14 cellular contexts compared by ENCODE assay signal in genomic region chr3:111590096-111590491, GRCh38. TPM values are rescaled to one million over a fixed set of nuclear protein-coding genes. Genes with fewer than 3 reads are reported as not detected.
A peak's percentile ranks its signal among the peaks of the same experiment; 100 is the strongest.
DNase-seq lines count a peak whose midpoint lies in the region; ATAC-seq and TF ChIP-seq lines count a peak whose summit lies in the region.
"Had no signal": no experiment of that assay in that cellular context is flagged by ENCODE, and none has a peak within 500 bp of the region (broad histone marks: within the 10 kb centered on the region; RNA-seq: fewer than 3 reads in every experiment).

No MANE protein-coding gene starts in this region.

- H3K9me3 ChIP-seq in PC-3 (ENCODE audit: low read length) (no peaks in the 10 kb centered on the region), HAP-1 (no peaks in the 10 kb centered on the region)

- intact Hi-C loops in PC-3 (cut with micrococcal nuclease) = no loop called here

- no peak overlapping the region for H2AFZ ChIP-seq in PC-3 (ENCODE audit: low read length)
- H2AFZ ChIP-seq: parathyroid adenoma had no signal

- H3K27me3 ChIP-seq in PC-3 (ENCODE audit: low read length) (no peaks in the 10 kb centered on the region), HAP-1 (ENCODE audit: low read depth) (no peaks in the 10 kb centered on the region)

- H3K9ac ChIP-seq in PC-3 (ENCODE audit: low read length) = no peak overlapping the region
- H3K9ac ChIP-seq: parathyroid adenoma had no signal

- peak overlapping the region; percentile 64 for H3K27ac Mint-ChIP-seq in activated naive CD8-positive, alpha-beta T cell
- H3K27ac Mint-ChIP-seq in activated naive CD8-positive, alpha-beta T cell treated with anti-CD3 and anti-CD28 coated beads for 36 hours = no peak overlapping the region
- H3K27ac Mint-ChIP-seq in central memory CD8-positive, alpha-beta T cell (ENCODE audit: low read depth) = peak overlapping the region; percentile 33

- in situ Hi-C loops in HAP-1 (cut with MboI; ENCODE audit: low sequenced_read_pairs) = no loop called here

- POLR2A ChIA-PET in PC-3 (lab: Charles Lee; ENCODE audit: unreplicated experiment) = no interaction called here

- H3K27ac ChIP-seq in PC-3 (ENCODE audit: low read length) = no peak overlapping the region
- H3K27ac ChIP-seq: parathyroid adenoma had no signal

- peaks cover 10% of the 10 kb centered on the region for H3F3A ChIP-seq in PC-3 (ENCODE audit: low read length, unreplicated experiment)

- H3K4me1 ChIP-seq in PC-3 (ENCODE audit: insufficient read depth, low read length) (peaks cover 64% of the 10 kb centered on the region), HAP-1 (no peaks in the 10 kb centered on the region)
- H3K4me1 ChIP-seq: parathyroid adenoma had no signal

- BruUV-seq in PC-3 (replicated peaks; lab: Mats Ljungman, UMichigan) = no TSS peak

- H4K20me1 ChIP-seq in PC-3 (ENCODE audit: low read length) = no peaks in the 10 kb centered on the region

- no peaks in the 10 kb centered on the region for H3K27me3 Mint-ChIP-seq in activated naive CD8-positive, alpha-beta T cell
- no peaks in the 10 kb centered on the region for H3K27me3 Mint-ChIP-seq in activated naive CD8-positive, alpha-beta T cell treated with anti-CD3 and anti-CD28 coated beads for 36 hours
- H3K27me3 Mint-ChIP-seq in central memory CD8-positive, alpha-beta T cell = no peaks in the 10 kb centered on the region

- CTCF ChIA-PET in PC-3 (lab: Charles Lee) = no interaction called here

- no peak overlapping the region for H3K4me2 ChIP-seq in PC-3 (ENCODE audit: low read length)

- no peak for DNase-seq in activated naive CD8-positive, alpha-beta T cell treated with anti-CD3 and anti-CD28 coated beads for 36 hours
- peak; percentile 38 for DNase-seq in PC-3
- DNase-seq in central memory CD8-positive, alpha-beta T cell (ENCODE audit: low spot score in 2 of 2) = no peak
- DNase-seq in HAP-1 (ENCODE audit: low spot score in 2 of 2) = no peak
- DNase-seq in stimulated activated CD4-positive, alpha-beta T cell treated with anti-CD3 and anti-CD28 coated beads, Interleukin-15, amount 100 ng/mL, for 24 hours = no peak
- DNase-seq: activated gamma-delta T cell, cerebellar nuclear complex, kidney, NCI-H1092 treated with DMSO at 0.1 percent for 48 hours had no signal

- no peaks in the 10 kb centered on the region for H3K9me2 ChIP-seq in PC-3 (replicated peaks; ENCODE audit: low read length)

- no peak for TF ChIP-seq CTCF in PC-3 (conservative IDR thresholded peaks at IDR 0.05; ENCODE audit: low read depth, low read length)

- H3K4me3 ChIP-seq in PC-3 (ENCODE audit: low read length) (no peak overlapping the region), HAP-1 (no peak overlapping the region)

- no peak for ATAC-seq in PC-3
- no peak for ATAC-seq in central memory CD8-positive, alpha-beta T cell (replicated peaks; ENCODE audit: extremely low read depth, poor library complexity, severe bottlenecking)
- ATAC-seq in GM19328 (IDR thresholded peaks at IDR 0.05; ENCODE audit: unreplicated experiment) = no peak
- ATAC-seq in HG02973 (IDR thresholded peaks at IDR 0.05; ENCODE audit: unreplicated experiment) = no peak

- H3K36me3 Mint-ChIP-seq in activated naive CD8-positive, alpha-beta T cell = peaks cover 37% of the 10 kb centered on the region
- H3K36me3 Mint-ChIP-seq in activated naive CD8-positive, alpha-beta T cell treated with anti-CD3 and anti-CD28 coated beads for 36 hours = peaks cover 86% of the 10 kb centered on the region
- H3K36me3 Mint-ChIP-seq in central memory CD8-positive, alpha-beta T cell (ENCODE audit: insufficient read depth) = peaks cover 34% of the 10 kb centered on the region

- H3K4me1 Mint-ChIP-seq in activated naive CD8-positive, alpha-beta T cell (ENCODE audit: low read depth) = peaks cover 68% of the 10 kb centered on the region
- H3K4me1 Mint-ChIP-seq in activated naive CD8-positive, alpha-beta T cell treated with anti-CD3 and anti-CD28 coated beads for 36 hours = peaks cover 56% of the 10 kb centered on the region
- peaks cover 53% of the 10 kb centered on the region for H3K4me1 Mint-ChIP-seq in central memory CD8-positive, alpha-beta T cell

- no peak overlapping the region for H3K4me3 Mint-ChIP-seq in activated naive CD8-positive, alpha-beta T cell
- H3K4me3 Mint-ChIP-seq in activated naive CD8-positive, alpha-beta T cell treated with anti-CD3 and anti-CD28 coated beads for 36 hours = no peak overlapping the region
- H3K4me3 Mint-ChIP-seq in central memory CD8-positive, alpha-beta T cell = no peak overlapping the region

- H3K79me2 ChIP-seq in PC-3 (ENCODE audit: low read length) = no peaks in the 10 kb centered on the region
- H3K79me2 ChIP-seq: parathyroid adenoma had no signal

- peaks cover 9% of the 10 kb centered on the region for H3K9me3 Mint-ChIP-seq in activated naive CD8-positive, alpha-beta T cell (ENCODE audit: low read depth)
- H3K9me3 Mint-ChIP-seq in activated naive CD8-positive, alpha-beta T cell treated with anti-CD3 and anti-CD28 coated beads for 36 hours = peaks cover 12% of the 10 kb centered on the region
- no peaks in the 10 kb centered on the region for H3K9me3 Mint-ChIP-seq in central memory CD8-positive, alpha-beta T cell

- H3K36me3 ChIP-seq in PC-3 (ENCODE audit: low read depth, low read length) = no peaks in the 10 kb centered on the region
- no peaks in the 10 kb centered on the region for H3K36me3 ChIP-seq in HAP-1 (replicated peaks)

RNA-seq across cellular contexts. Expression of gene ZBED2, which starts 5.1 kb away (rescaled TPM):
- total RNA-seq in activated naive CD8-positive, alpha-beta T cell treated with anti-CD3 and anti-CD28 coated beads for 36 hours = 100 to 1,000 TPM; 122 to 123 TPM
- 0.35 and 0.69 TPM in 2 replicates for total RNA-seq in PC-3 (2014; rRNA removed)
- total RNA-seq: temporal lobe had no signal

RNA-seq across cellular contexts. Expression of gene CD96, which starts 48.1 kb away (rescaled TPM):
- 10 to 100 TPM; 70.3 to 74.8 TPM for total RNA-seq in activated naive CD8-positive, alpha-beta T cell treated with anti-CD3 and anti-CD28 coated beads for 36 hours
- not detected in 2 replicates for total RNA-seq in PC-3 (2014; rRNA removed)

Comparison
In these comparisons a context has a peak if more than half of its experiments do, and no peak if none do; other contexts are left out.
1. RNA of gene ZBED2, which starts 5.1 kb away (total RNA-seq): 122 to 123 TPM in activated naive CD8-positive, alpha-beta T cell treated with anti-CD3 and anti-CD28 coated beads for 36 hours; 0.35 to 0.69 TPM in PC-3; every median in the first group is over 10 times any median in the second.
2. RNA of gene CD96, which starts 48.1 kb away (total RNA-seq): 70.3 to 74.8 TPM in activated naive CD8-positive, alpha-beta T cell treated with anti-CD3 and anti-CD28 coated beads for 36 hours; not detected in PC-3; every median in the first group is over 10 times any median in the second.